In genomic region chr13:30114586-30115256, GRCh38 we compare ENCODE assay signal across 1 cellular context.
TF ChIP-seq lines count a peak whose summit lies in the region.

No MANE protein-coding gene starts in this region.

TF ChIP-seq in HepG2, 621 proteins besides CTCF, POLR2A, EP300 and RAD21 (continued from another document and continues in another):
- TF ChIP-seq, protein P1, sequence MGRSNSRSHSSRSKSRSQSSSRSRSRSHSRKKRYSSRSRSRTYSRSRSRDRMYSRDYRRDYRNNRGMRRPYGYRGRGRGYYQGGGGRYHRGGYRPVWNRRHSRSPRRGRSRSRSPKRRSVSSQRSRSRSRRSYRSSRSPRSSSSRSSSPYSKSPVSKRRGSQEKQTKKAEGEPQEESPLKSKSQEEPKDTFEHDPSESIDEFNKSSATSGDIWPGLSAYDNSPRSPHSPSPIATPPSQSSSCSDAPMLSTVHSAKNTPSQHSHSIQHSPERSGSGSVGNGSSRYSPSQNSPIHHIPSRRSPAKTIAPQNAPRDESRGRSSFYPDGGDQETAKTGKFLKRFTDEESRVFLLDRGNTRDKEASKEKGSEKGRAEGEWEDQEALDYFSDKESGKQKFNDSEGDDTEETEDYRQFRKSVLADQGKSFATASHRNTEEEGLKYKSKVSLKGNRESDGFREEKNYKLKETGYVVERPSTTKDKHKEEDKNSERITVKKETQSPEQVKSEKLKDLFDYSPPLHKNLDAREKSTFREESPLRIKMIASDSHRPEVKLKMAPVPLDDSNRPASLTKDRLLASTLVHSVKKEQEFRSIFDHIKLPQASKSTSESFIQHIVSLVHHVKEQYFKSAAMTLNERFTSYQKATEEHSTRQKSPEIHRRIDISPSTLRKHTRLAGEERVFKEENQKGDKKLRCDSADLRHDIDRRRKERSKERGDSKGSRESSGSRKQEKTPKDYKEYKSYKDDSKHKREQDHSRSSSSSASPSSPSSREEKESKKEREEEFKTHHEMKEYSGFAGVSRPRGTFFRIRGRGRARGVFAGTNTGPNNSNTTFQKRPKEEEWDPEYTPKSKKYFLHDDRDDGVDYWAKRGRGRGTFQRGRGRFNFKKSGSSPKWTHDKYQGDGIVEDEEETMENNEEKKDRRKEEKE (IDR thresholded peaks at IDR 0.05) = no peak
- TF ChIP-seq, protein P2, sequence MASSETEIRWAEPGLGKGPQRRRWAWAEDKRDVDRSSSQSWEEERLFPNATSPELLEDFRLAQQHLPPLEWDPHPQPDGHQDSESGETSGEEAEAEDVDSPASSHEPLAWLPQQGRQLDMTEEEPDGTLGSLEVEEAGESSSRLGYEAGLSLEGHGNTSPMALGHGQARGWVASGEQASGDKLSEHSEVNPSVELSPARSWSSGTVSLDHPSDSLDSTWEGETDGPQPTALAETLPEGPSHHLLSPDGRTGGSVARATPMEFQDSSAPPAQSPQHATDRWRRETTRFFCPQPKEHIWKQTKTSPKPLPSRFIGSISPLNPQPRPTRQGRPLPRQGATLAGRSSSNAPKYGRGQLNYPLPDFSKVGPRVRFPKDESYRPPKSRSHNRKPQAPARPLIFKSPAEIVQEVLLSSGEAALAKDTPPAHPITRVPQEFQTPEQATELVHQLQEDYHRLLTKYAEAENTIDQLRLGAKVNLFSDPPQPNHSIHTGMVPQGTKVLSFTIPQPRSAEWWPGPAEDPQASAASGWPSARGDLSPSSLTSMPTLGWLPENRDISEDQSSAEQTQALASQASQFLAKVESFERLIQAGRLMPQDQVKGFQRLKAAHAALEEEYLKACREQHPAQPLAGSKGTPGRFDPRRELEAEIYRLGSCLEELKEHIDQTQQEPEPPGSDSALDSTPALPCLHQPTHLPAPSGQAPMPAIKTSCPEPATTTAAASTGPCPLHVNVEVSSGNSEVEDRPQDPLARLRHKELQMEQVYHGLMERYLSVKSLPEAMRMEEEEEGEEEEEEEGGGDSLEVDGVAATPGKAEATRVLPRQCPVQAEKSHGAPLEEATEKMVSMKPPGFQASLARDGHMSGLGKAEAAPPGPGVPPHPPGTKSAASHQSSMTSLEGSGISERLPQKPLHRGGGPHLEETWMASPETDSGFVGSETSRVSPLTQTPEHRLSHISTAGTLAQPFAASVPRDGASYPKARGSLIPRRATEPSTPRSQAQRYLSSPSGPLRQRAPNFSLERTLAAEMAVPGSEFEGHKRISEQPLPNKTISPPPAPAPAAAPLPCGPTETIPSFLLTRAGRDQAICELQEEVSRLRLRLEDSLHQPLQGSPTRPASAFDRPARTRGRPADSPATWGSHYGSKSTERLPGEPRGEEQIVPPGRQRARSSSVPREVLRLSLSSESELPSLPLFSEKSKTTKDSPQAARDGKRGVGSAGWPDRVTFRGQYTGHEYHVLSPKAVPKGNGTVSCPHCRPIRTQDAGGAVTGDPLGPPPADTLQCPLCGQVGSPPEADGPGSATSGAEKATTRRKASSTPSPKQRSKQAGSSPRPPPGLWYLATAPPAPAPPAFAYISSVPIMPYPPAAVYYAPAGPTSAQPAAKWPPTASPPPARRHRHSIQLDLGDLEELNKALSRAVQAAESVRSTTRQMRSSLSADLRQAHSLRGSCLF (CRISPR knock-in tag; IDR thresholded peaks at IDR 0.05; ENCODE audit: borderline replicate concordance) = no peak
- peak; percentile 60 for TF ChIP-seq SMC3 (IDR thresholded peaks at IDR 0.05; ENCODE audit: low read length)
- TF ChIP-seq, protein P3, sequence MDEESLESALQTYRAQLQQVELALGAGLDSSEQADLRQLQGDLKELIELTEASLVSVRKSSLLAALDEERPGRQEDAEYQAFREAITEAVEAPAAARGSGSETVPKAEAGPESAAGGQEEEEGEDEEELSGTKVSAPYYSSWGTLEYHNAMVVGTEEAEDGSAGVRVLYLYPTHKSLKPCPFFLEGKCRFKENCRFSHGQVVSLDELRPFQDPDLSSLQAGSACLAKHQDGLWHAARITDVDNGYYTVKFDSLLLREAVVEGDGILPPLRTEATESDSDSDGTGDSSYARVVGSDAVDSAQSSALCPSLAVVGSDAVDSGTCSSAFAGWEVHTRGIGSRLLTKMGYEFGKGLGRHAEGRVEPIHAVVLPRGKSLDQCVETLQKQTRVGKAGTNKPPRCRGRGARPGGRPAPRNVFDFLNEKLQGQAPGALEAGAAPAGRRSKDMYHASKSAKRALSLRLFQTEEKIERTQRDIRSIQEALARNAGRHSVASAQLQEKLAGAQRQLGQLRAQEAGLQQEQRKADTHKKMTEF (CRISPR knock-in tag; IDR thresholded peaks at IDR 0.05) = no peak
- TF ChIP-seq ZNF619 (CRISPR knock-in tag; IDR thresholded peaks at IDR 0.05) = no peak
- no peak for TF ChIP-seq ZNF816 (CRISPR knock-in tag; IDR thresholded peaks at IDR 0.05; ENCODE audit: borderline replicate concordance)
- TF ChIP-seq CC2D1A (CRISPR knock-in tag; IDR thresholded peaks at IDR 0.05) = no peak
- TF ChIP-seq FOXP1 (IDR thresholded peaks at IDR 0.05) = no peak
- TF ChIP-seq FOXP1 (CRISPR knock-in tag; IDR thresholded peaks at IDR 0.05) = no peak
- TF ChIP-seq RARG (CRISPR knock-in tag; IDR thresholded peaks at IDR 0.05; ENCODE audit: low read depth) = no peak
- no peak for TF ChIP-seq ADNP (CRISPR knock-in tag; IDR thresholded peaks at IDR 0.05)
- TF ChIP-seq RERE (CRISPR knock-in tag; IDR thresholded peaks at IDR 0.05; ENCODE audit: low read depth) = no peak
- no peak for TF ChIP-seq ZNF773 (CRISPR knock-in tag; IDR thresholded peaks at IDR 0.05; ENCODE audit: borderline replicate concordance)
- TF ChIP-seq ZMAT5 (CRISPR knock-in tag; IDR thresholded peaks at IDR 0.05; ENCODE audit: borderline replicate concordance, low read depth) = no peak
- 0 out of 2 replicates have a peak, but pooled peaks have one; percentile 49 for TF ChIP-seq ZBTB10 (CRISPR knock-in tag; IDR thresholded peaks at IDR 0.05; ENCODE audit: borderline replicate concordance)
- TF ChIP-seq SRY (CRISPR knock-in tag; IDR thresholded peaks at IDR 0.05) = no peak; the same call in 1 of the 2 replicates
- no peak for TF ChIP-seq DMAP1 (CRISPR knock-in tag; IDR thresholded peaks at IDR 0.05)
- peak; percentile 33; the same call in 1 of the 2 replicates for TF ChIP-seq SP4 (CRISPR knock-in tag; IDR thresholded peaks at IDR 0.05)
- TF ChIP-seq, protein P4, sequence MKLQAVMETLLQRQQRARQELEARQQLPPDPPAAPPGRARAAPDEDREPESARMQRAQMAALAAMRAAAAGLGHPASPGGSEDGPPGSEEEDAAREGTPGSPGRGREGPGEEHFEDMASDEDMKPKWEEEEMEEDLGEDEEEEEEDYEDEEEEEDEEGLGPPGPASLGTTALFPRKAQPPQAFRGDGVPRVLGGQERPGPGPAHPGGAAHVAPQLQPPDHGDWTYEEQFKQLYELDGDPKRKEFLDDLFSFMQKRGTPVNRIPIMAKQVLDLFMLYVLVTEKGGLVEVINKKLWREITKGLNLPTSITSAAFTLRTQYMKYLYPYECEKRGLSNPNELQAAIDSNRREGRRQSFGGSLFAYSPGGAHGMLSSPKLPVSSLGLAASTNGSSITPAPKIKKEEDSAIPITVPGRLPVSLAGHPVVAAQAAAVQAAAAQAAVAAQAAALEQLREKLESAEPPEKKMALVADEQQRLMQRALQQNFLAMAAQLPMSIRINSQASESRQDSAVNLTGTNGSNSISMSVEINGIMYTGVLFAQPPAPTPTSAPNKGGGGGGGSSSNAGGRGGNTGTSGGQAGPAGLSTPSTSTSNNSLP (IDR thresholded peaks at IDR 0.05; ENCODE audit: low read depth, low read length) = no peak; the same call in 1 of the 2 replicates
- TF ChIP-seq ELF1 (CRISPR knock-in tag; IDR thresholded peaks at IDR 0.05) = no peak
- TF ChIP-seq ZNF30 (CRISPR knock-in tag; IDR thresholded peaks at IDR 0.05) = no peak
- no peak for TF ChIP-seq FOXA1 (IDR thresholded peaks at IDR 0.05)
- no peak for TF ChIP-seq FOXA1 (CRISPR knock-in tag; IDR thresholded peaks at IDR 0.05)
- TF ChIP-seq HNF1B (CRISPR knock-in tag; IDR thresholded peaks at IDR 0.05) = no peak; the same call in 1 of the 2 replicates
- no peak for TF ChIP-seq ARID2 (CRISPR knock-in tag; IDR thresholded peaks at IDR 0.05; ENCODE audit: borderline replicate concordance)
- TF ChIP-seq NPAS2 (CRISPR knock-in tag; IDR thresholded peaks at IDR 0.05; ENCODE audit: borderline replicate concordance) = no peak
- TF ChIP-seq EZH2 (conservative IDR thresholded peaks at IDR 0.05; ENCODE audit: low read depth, low read length) = no peak
- no peak for TF ChIP-seq ZC3H4 (CRISPR knock-in tag; IDR thresholded peaks at IDR 0.05; ENCODE audit: borderline replicate concordance)
- no peak for TF ChIP-seq PHF5A (CRISPR knock-in tag; IDR thresholded peaks at IDR 0.05; ENCODE audit: low read depth, unreplicated experiment)
- no peak for TF ChIP-seq ZNF644 (CRISPR knock-in tag; IDR thresholded peaks at IDR 0.05; ENCODE audit: low read depth)
- no peak for TF ChIP-seq TCF7L2 (IDR thresholded peaks at IDR 0.05; ENCODE audit: low read depth, low read length)
- TF ChIP-seq, protein P5, sequence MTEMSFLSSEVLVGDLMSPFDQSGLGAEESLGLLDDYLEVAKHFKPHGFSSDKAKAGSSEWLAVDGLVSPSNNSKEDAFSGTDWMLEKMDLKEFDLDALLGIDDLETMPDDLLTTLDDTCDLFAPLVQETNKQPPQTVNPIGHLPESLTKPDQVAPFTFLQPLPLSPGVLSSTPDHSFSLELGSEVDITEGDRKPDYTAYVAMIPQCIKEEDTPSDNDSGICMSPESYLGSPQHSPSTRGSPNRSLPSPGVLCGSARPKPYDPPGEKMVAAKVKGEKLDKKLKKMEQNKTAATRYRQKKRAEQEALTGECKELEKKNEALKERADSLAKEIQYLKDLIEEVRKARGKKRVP (CRISPR knock-in tag; IDR thresholded peaks at IDR 0.05) = no peak
- TF ChIP-seq ZMAT3 (CRISPR knock-in tag; conservative IDR thresholded peaks at IDR 0.05) = no peak
- TF ChIP-seq IKZF1 (IDR thresholded peaks at IDR 0.05) = no peak
- peak; percentile 39; the same call in 1 of the 2 replicates for TF ChIP-seq SAP130 (CRISPR knock-in tag; IDR thresholded peaks at IDR 0.05; ENCODE audit: low read depth)
- TF ChIP-seq, protein P6, sequence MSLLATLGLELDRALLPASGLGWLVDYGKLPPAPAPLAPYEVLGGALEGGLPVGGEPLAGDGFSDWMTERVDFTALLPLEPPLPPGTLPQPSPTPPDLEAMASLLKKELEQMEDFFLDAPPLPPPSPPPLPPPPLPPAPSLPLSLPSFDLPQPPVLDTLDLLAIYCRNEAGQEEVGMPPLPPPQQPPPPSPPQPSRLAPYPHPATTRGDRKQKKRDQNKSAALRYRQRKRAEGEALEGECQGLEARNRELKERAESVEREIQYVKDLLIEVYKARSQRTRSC (CRISPR knock-in tag; IDR thresholded peaks at IDR 0.05; ENCODE audit: low read depth) = no peak
- no peak for TF ChIP-seq BCL6 (CRISPR knock-in tag; IDR thresholded peaks at IDR 0.05)
